8 cellular contexts compared by ENCODE assay signal in the genomic region with DNA sequence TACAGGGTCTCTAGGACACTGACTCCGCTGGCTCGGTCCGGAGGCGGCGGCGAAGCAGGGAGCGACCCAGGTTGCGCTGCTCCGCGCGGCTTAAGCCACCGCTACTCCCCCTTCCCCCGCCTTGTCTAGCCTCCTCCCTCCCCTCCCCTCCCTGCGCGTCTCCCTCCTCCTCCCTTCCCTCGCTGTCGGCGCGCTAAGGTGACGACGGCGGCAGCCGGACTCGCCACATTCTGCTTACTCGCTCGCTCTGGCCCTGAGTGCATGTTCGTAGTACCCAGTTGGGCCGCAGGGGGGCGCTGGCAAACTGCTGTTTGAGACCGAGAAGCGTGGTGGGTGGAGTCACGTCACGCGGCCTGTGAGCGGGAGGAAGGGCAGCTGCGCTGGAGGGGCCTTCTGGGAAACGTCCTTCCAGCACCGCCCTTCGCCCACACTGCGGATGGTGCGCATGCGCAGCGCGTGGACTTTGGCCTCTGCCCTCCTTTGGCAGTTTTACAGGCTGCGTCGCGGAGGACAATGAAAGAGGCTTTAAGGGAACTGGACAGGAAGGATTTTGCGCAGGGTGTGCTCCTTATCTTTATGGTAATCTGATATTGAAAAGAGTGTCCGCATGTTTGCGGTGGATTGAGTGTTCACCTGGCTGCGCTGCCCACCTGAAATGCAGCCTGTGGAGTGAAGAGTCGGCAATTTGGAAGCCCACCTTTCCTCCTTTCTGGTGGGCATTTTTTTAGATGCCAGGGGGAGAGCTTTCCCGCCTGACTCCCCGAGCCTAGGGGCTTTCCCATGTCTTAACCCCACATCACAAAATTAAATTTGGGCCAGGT. TPM values are rescaled to one million over a fixed set of nuclear protein-coding genes. Genes with fewer than 3 reads are reported as not detected.
DNase-seq lines count a peak whose midpoint lies in the region; ATAC-seq and TF ChIP-seq lines count a peak whose summit lies in the region.

A gene with protein sequence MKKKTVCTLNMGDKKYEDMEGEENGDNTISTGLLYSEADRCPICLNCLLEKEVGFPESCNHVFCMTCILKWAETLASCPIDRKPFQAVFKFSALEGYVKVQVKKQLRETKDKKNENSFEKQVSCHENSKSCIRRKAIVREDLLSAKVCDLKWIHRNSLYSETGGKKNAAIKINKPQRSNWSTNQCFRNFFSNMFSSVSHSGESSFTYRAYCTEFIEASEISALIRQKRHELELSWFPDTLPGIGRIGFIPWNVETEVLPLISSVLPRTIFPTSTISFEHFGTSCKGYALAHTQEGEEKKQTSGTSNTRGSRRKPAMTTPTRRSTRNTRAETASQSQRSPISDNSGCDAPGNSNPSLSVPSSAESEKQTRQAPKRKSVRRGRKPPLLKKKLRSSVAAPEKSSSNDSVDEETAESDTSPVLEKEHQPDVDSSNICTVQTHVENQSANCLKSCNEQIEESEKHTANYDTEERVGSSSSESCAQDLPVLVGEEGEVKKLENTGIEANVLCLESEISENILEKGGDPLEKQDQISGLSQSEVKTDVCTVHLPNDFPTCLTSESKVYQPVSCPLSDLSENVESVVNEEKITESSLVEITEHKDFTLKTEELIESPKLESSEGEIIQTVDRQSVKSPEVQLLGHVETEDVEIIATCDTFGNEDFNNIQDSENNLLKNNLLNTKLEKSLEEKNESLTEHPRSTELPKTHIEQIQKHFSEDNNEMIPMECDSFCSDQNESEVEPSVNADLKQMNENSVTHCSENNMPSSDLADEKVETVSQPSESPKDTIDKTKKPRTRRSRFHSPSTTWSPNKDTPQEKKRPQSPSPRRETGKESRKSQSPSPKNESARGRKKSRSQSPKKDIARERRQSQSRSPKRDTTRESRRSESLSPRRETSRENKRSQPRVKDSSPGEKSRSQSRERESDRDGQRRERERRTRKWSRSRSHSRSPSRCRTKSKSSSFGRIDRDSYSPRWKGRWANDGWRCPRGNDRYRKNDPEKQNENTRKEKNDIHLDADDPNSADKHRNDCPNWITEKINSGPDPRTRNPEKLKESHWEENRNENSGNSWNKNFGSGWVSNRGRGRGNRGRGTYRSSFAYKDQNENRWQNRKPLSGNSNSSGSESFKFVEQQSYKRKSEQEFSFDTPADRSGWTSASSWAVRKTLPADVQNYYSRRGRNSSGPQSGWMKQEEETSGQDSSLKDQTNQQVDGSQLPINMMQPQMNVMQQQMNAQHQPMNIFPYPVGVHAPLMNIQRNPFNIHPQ (N-terminal part only) (minus strand): TSS at position 107 of the 821 bp plus-strand sequence. CDS start 26,407 bp downstream, outside the sequence.

- 0% methylated on average over 45 to 54 of the region's 54 CpGs for WGBS in ovary, 3 donors
- WGBS in thyroid gland, 2 donors: 0 to 1% methylated on average over 34 to 41 of the region's 54 CpGs

- ATAC-seq in HG02763 (IDR thresholded peaks at IDR 0.05; ENCODE audit: unreplicated experiment) (peak; percentile 63), Right ventricle myocardium inferior (peak; percentile 96)

- H3K27ac ChIP-seq in ovary: peak within 1 kb of the TSS; percentile 91 to 97
- peak within 1 kb of the TSS; percentile 94 to 100 (median 99) for H3K27ac ChIP-seq in thyroid gland

- intact Hi-C loops in Right ventricle myocardium inferior (cut with DNase I) (loop anchor here (1.0 to 10.0 kb wide), 5 partner anchors 82 to 684 kb away; a partner anchor contains a TSS), ovary (cut with DNase I) (loop anchor here in 2 of 4 donors (2.0 kb wide), 2 partner anchors 260 to 262 kb away; a partner anchor contains a TSS), thyroid gland (cut with DNase I) (no loop called here)

- H3K4me3 ChIP-seq in ovary (peak within 1 kb of the TSS; percentile 82), thyroid gland (replicated peaks in 1 of 3) (peak within 1 kb of the TSS; percentile 70 to 94 (median 80))

- H3K36me3 ChIP-seq in ovary: no peaks in the 10 kb centered on the region
- H3K36me3 ChIP-seq in thyroid gland: no peaks in the 10 kb centered on the region

- peak; percentile 90 for TF ChIP-seq POLR2A in ovary (IDR thresholded peaks at IDR 0.05)
- peak; percentile 67 to 89 for TF ChIP-seq POLR2A in thyroid gland (IDR thresholded peaks at IDR 0.05)

- H3K9me3 ChIP-seq in ovary: no peaks in the 10 kb centered on the region
- no peaks in the 10 kb centered on the region for H3K9me3 ChIP-seq in thyroid gland

- H3K27me3 ChIP-seq in ovary (no peaks in the 10 kb centered on the region), thyroid gland (no peaks in the 10 kb centered on the region)

- TF ChIP-seq CTCF in GM12874 (IDR thresholded peaks at IDR 0.05; ENCODE audit: insufficient read depth, low read depth, low read length) (peak; percentile 95), ovary (IDR thresholded peaks at IDR 0.05) (peak; percentile 93 to 99 (median 99)), thyroid gland (IDR thresholded peaks at IDR 0.05) (peak; percentile 79 to 100 (median 98))

- TF ChIP-seq EP300 in ovary (IDR thresholded peaks at IDR 0.05): no peak

- peak; percentile 100 for DNase-seq in NCI-H1417 (lab: John Stamatoyannopoulos, UW)
- DNase-seq in SW 1271 (lab: John Stamatoyannopoulos, UW): peak; percentile 98 to 99
- DNase-seq in activated naive CD8-positive, alpha-beta T cell treated with anti-CD3 and anti-CD28 coated beads, Interleukin-2, amount 50 U/mL, for 16 hours (ENCODE audit: low read depth, low spot score): peak; percentile 100
- peak; percentile 100 for DNase-seq in Right ventricle myocardium inferior (ENCODE audit: missing footprints)
- peak; percentile 100 for DNase-seq in ovary
- DNase-seq in thyroid gland: peak; percentile 100

- H3K4me1 ChIP-seq in ovary (ENCODE audit: insufficient read depth) (peaks cover 7% of the 10 kb centered on the region), thyroid gland (peaks cover 14 to 34% of the 10 kb centered on the region in 2 donors)

RNA-seq across cellular contexts. Expression of the gene that starts here (rescaled TPM):
- 76.6 TPM for total RNA-seq in Right ventricle myocardium inferior
- 100 to 1,000 TPM in 3 of 7 donors, 10 to 100 TPM in 4; 91.8 to 149 (median 97.7) TPM for total RNA-seq in ovary
- 10 to 100 TPM; 30.8 to 42.2 TPM for polyA plus RNA-seq in ovary
- total RNA-seq in thyroid gland: 100 to 1,000 TPM; 152 to 294 (median 173) TPM

Comparison
In these comparisons a context has a peak if more than half of its experiments do, and no peak if none do; other contexts are left out.
1. Peak in every context shown above with its lines: DNase-seq, ATAC-seq, H3K4me3 ChIP-seq and H3K27ac ChIP-seq.